In the genomic region with DNA sequence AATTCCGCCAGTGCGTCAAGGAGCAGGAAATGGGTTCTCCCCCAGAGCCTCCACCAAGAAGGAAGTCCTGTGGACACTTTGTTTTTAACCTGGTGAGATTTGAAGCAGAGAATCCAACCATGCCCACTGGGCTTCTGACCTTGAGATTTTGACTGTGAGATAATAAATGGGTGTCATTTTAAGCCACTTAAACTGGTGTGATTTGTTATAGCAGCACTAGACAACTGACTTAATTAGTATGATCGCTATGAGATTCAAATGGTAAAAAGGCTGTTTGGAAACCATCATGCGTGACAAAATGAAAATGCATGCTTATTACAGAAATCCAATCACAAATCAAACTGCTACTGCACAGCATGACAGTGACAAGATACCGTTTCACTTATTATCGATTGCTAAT, we compare ENCODE assay signal across 20 cellular contexts.
DNase-seq lines count a peak whose midpoint lies in the region; ATAC-seq and TF ChIP-seq lines count a peak whose summit lies in the region.
"Had no signal": no experiment of that assay in that cellular context is flagged by ENCODE, and none has a peak within 500 bp of the region (broad histone marks: within the 10 kb centered on the region; RNA-seq: fewer than 3 reads in every experiment).

No MANE protein-coding gene starts in this region.

- H3K4me3 ChIP-seq in SK-N-SH (ENCODE audit: low read depth in 2 of 2, low read length in 1 of 2), result no peak overlapping the region
- H3K4me3 ChIP-seq: BLaER1, HAP-1 had no signal

- H3K36me3 Mint-ChIP-seq in T-cell, result no peaks in the 10 kb centered on the region
- H3K36me3 Mint-ChIP-seq: CD4-positive, CD25-positive, alpha-beta regulatory T cell; CD8-positive, alpha-beta T cell had no signal

- ATAC-seq in SK-N-SH treated with all-trans-retinoic acid at 6 μM for 48 hours (no peak), HG02840 (IDR thresholded peaks at IDR 0.05; ENCODE audit: low FRiP score, unreplicated experiment) (no peak), T-cell (replicated peaks in 1 of 4) (no peak)
- ATAC-seq: CD8-positive, alpha-beta T cell had no signal

- peak in 1 of 2 experiments; percentile 54; a peak in 1 of 4 replicates for TF ChIP-seq EP300 in SK-N-SH (IDR thresholded peaks at IDR 0.05; ENCODE audit: borderline replicate concordance in 1 of 2, low read depth in 1 of 2, low read length in 1 of 2)

- no peaks in the 10 kb centered on the region for H3K79me2 ChIP-seq in SK-N-SH (ENCODE audit: insufficient read depth)

- 91% methylated on average over 6 of the region's 6 CpGs for WGBS in SK-N-SH (ENCODE audit: low lambda C conversion rate)

- peaks cover 0 to 5% (median 0%) of the 10 kb centered on the region in 3 donors for H3K9me3 Mint-ChIP-seq in T-cell
- H3K9me3 Mint-ChIP-seq: CD8-positive, alpha-beta T cell; HFFc6 had no signal

- no peak overlapping the region for H3K27ac Mint-ChIP-seq in T-cell
- H3K27ac Mint-ChIP-seq: B cell; CD4-positive, CD25-positive, alpha-beta regulatory T cell; CD8-positive, alpha-beta T cell; HFFc6 had no signal

- TF ChIP-seq CTCF in SK-N-SH (IDR thresholded peaks at IDR 0.05), result no peak

- TF ChIP-seq RAD21 in SK-N-SH (IDR thresholded peaks at IDR 0.05; ENCODE audit: low read length), result no peak

- no peak overlapping the region for H2AFZ ChIP-seq in SK-N-SH (ENCODE audit: low read depth)

- no peaks in the 10 kb centered on the region for H3F3A ChIP-seq in SK-N-SH (replicated peaks; ENCODE audit: insufficient read depth)

- no peaks in the 10 kb centered on the region for H3K27me3 ChIP-seq in SK-N-SH (ENCODE audit: insufficient read depth)
- H3K27me3 ChIP-seq: BLaER1 had no signal

- H4K20me1 ChIP-seq in SK-N-SH (ENCODE audit: insufficient read depth), result no peaks in the 10 kb centered on the region
- H4K20me1 ChIP-seq: BLaER1 had no signal

- peak overlapping the region in 1 of 2 experiments; percentile 39; a peak in 2 of 4 replicates for H3K27ac ChIP-seq in SK-N-SH (ENCODE audit: low read depth in 2 of 2, low read length in 1 of 2)
- H3K27ac ChIP-seq: 22Rv1, BLaER1, C4-2B had no signal

- H3K9ac ChIP-seq in SK-N-SH, result no peak overlapping the region
- H3K9ac ChIP-seq: BLaER1 had no signal

- H3K4me3 Mint-ChIP-seq in T-cell, result no peak overlapping the region
- H3K4me3 Mint-ChIP-seq: B cell; CD4-positive, CD25-positive, alpha-beta regulatory T cell; CD8-positive, alpha-beta T cell; HFFc6 had no signal

- no peaks in the 10 kb centered on the region for H3K9me2 ChIP-seq in SK-N-SH

- CTCF ChIA-PET in SK-N-SH (lab: Yijun Ruan, JAX), result no interaction called here
- CTCF ChIA-PET in T-cell (lab: Charles Lee), result no interaction called here

- no peaks in the 10 kb centered on the region for H3K9me3 ChIP-seq in SK-N-SH
- H3K9me3 ChIP-seq: BLaER1, Caco-2, HAP-1 had no signal

- peak; percentile 2 for DNase-seq in NCI-H1436 (lab: John Stamatoyannopoulos, UW)
- DNase-seq in NCI-H1436 treated with DMSO at 0.1 percent for 48 hours (lab: John Stamatoyannopoulos, UW), result no peak
- DNase-seq in SK-N-SH, result peak; percentile 8
- DNase-seq in NCI-H146 treated with DMSO at 0.1 percent for 48 hours (lab: John Stamatoyannopoulos, UW; ENCODE audit: unreplicated experiment), result peak; percentile 9
- DNase-seq in hippocampal formation (lab: John Stamatoyannopoulos, UW), result no peak
- DNase-seq in T-cell, result no peak
- DNase-seq: Caco-2; CD4-positive, CD25-positive, alpha-beta regulatory T cell; CD8-positive, alpha-beta T cell; DMS153; DND-41; GOT3; HFFc6 had no signal

- H3K4me1 ChIP-seq in SK-N-SH (ENCODE audit: control insufficient read depth in 1 of 2, insufficient read depth in 2 of 2, low read depth in 1 of 2, low read length in 1 of 2), result peaks cover 0 to 13% of the 10 kb centered on the region in 2 experiments; a peak in 1 of 4 replicates
- H3K4me1 ChIP-seq: Caco-2 had no signal

- no peak overlapping the region for H3K4me2 ChIP-seq in SK-N-SH
- H3K4me2 ChIP-seq: BLaER1 had no signal

- H3K27me3 Mint-ChIP-seq in T-cell, result peaks cover 0 to 8% of the 10 kb centered on the region in 2 donors
- H3K27me3 Mint-ChIP-seq: CD4-positive, CD25-positive, alpha-beta regulatory T cell had no signal

- no peaks in the 10 kb centered on the region for H3K4me1 Mint-ChIP-seq in T-cell
- H3K4me1 Mint-ChIP-seq: B cell; CD4-positive, CD25-positive, alpha-beta regulatory T cell had no signal

- POLR2A ChIA-PET in SK-N-SH (lab: Yijun Ruan, JAX), result no interaction called here
- POLR2A ChIA-PET in T-cell (lab: Charles Lee), result no interaction called here

- no peaks in the 10 kb centered on the region for H3K36me3 ChIP-seq in SK-N-SH (replicated peaks in 1 of 2; ENCODE audit: control insufficient read depth in 1 of 2, insufficient read depth in 2 of 2, low read length in 1 of 2)
- H3K36me3 ChIP-seq: BLaER1, HAP-1 had no signal

TF ChIP-seq in SK-N-SH, 30 proteins besides CTCF, POLR2A, EP300 and RAD21:
- TF ChIP-seq POLR2AphosphoS5 (IDR thresholded peaks at IDR 0.05; ENCODE audit: low read depth, low read length) (no peak), MXI1 (IDR thresholded peaks at IDR 0.05; ENCODE audit: low read depth, low read length) (no peak), ELF1 (IDR thresholded peaks at IDR 0.05) (no peak), RFX5 (IDR thresholded peaks at IDR 0.05; ENCODE audit: low read length) (no peak), NRF1 (IDR thresholded peaks at IDR 0.05; ENCODE audit: low read depth, low read length) (no peak), MEF2A (IDR thresholded peaks at IDR 0.05; ENCODE audit: borderline replicate concordance, low read depth) (no peak)
- TF ChIP-seq, protein P1, sequence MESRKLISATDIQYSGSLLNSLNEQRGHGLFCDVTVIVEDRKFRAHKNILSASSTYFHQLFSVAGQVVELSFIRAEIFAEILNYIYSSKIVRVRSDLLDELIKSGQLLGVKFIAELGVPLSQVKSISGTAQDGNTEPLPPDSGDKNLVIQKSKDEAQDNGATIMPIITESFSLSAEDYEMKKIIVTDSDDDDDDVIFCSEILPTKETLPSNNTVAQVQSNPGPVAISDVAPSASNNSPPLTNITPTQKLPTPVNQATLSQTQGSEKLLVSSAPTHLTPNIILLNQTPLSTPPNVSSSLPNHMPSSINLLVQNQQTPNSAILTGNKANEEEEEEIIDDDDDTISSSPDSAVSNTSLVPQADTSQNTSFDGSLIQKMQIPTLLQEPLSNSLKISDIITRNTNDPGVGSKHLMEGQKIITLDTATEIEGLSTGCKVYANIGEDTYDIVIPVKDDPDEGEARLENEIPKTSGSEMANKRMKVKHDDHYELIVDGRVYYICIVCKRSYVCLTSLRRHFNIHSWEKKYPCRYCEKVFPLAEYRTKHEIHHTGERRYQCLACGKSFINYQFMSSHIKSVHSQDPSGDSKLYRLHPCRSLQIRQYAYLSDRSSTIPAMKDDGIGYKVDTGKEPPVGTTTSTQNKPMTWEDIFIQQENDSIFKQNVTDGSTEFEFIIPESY (IDR thresholded peaks at IDR 0.05; ENCODE audit: borderline replicate concordance, low read depth), result no peak
- TF ChIP-seq, protein P2, sequence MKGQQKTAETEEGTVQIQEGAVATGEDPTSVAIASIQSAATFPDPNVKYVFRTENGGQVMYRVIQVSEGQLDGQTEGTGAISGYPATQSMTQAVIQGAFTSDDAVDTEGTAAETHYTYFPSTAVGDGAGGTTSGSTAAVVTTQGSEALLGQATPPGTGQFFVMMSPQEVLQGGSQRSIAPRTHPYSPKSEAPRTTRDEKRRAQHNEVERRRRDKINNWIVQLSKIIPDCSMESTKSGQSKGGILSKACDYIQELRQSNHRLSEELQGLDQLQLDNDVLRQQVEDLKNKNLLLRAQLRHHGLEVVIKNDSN (IDR thresholded peaks at IDR 0.05; ENCODE audit: borderline replicate concordance, low read depth), result no peak

TF ChIP-seq in SK-N-SH treated with all-trans-retinoic acid at 6 μM for 48 hours, 23 proteins besides CTCF, POLR2A, EP300 and RAD21:
- TF ChIP-seq ZFP3 (CRISPR knock-in tag; IDR thresholded peaks at IDR 0.05), result no peak
- TF ChIP-seq, protein P3, sequence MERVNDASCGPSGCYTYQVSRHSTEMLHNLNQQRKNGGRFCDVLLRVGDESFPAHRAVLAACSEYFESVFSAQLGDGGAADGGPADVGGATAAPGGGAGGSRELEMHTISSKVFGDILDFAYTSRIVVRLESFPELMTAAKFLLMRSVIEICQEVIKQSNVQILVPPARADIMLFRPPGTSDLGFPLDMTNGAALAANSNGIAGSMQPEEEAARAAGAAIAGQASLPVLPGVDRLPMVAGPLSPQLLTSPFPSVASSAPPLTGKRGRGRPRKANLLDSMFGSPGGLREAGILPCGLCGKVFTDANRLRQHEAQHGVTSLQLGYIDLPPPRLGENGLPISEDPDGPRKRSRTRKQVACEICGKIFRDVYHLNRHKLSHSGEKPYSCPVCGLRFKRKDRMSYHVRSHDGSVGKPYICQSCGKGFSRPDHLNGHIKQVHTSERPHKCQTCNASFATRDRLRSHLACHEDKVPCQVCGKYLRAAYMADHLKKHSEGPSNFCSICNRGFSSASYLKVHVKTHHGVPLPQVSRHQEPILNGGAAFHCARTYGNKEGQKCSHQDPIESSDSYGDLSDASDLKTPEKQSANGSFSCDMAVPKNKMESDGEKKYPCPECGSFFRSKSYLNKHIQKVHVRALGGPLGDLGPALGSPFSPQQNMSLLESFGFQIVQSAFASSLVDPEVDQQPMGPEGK (CRISPR knock-in tag; IDR thresholded peaks at IDR 0.05; ENCODE audit: borderline replicate concordance), result no peak
- TF ChIP-seq TCF4 (CRISPR knock-in tag; IDR thresholded peaks at IDR 0.05; ENCODE audit: borderline replicate concordance), result no peak
- TF ChIP-seq ARNTL (CRISPR knock-in tag; IDR thresholded peaks at IDR 0.05; ENCODE audit: borderline replicate concordance, low read depth), result no peak
- no peak for TF ChIP-seq CSDC2 (CRISPR knock-in tag; IDR thresholded peaks at IDR 0.05)
- no peak for TF ChIP-seq ZNF8 (CRISPR knock-in tag; IDR thresholded peaks at IDR 0.05)
- TF ChIP-seq ZFP30 (CRISPR knock-in tag; IDR thresholded peaks at IDR 0.05), result no peak
- TF ChIP-seq ISL1 (CRISPR knock-in tag; IDR thresholded peaks at IDR 0.05), result no peak
- TF ChIP-seq ZC3H10 (CRISPR knock-in tag; IDR thresholded peaks at IDR 0.05), result no peak
- TF ChIP-seq OSR1 (CRISPR knock-in tag; IDR thresholded peaks at IDR 0.05), result no peak
- TF ChIP-seq, protein P4, sequence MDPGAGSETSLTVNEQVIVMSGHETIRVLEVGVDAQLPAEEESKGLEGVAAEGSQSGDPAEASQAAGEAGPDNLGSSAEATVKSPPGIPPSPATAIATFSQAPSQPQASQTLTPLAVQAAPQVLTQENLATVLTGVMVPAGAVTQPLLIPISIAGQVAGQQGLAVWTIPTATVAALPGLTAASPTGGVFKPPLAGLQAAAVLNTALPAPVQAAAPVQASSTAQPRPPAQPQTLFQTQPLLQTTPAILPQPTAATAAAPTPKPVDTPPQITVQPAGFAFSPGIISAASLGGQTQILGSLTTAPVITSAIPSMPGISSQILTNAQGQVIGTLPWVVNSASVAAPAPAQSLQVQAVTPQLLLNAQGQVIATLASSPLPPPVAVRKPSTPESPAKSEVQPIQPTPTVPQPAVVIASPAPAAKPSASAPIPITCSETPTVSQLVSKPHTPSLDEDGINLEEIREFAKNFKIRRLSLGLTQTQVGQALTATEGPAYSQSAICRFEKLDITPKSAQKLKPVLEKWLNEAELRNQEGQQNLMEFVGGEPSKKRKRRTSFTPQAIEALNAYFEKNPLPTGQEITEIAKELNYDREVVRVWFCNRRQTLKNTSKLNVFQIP (CRISPR knock-in tag; IDR thresholded peaks at IDR 0.05; ENCODE audit: borderline replicate concordance, low read depth), result no peak
- no peak for TF ChIP-seq ZNF70 (CRISPR knock-in tag; IDR thresholded peaks at IDR 0.05)

Comparison
In these comparisons a context has a peak if more than half of its experiments do, and no peak if none do; other contexts are left out.
1. DNase-seq: peak in NCI-H1436 (single experiment), SK-N-SH (single experiment) and NCI-H146 treated with DMSO at 0.1 percent for 48 hours (single experiment); none in NCI-H1436 treated with DMSO at 0.1 percent for 48 hours (single experiment), hippocampal formation (0 of 2) and T-cell (0 of 34).